In the genomic region with DNA sequence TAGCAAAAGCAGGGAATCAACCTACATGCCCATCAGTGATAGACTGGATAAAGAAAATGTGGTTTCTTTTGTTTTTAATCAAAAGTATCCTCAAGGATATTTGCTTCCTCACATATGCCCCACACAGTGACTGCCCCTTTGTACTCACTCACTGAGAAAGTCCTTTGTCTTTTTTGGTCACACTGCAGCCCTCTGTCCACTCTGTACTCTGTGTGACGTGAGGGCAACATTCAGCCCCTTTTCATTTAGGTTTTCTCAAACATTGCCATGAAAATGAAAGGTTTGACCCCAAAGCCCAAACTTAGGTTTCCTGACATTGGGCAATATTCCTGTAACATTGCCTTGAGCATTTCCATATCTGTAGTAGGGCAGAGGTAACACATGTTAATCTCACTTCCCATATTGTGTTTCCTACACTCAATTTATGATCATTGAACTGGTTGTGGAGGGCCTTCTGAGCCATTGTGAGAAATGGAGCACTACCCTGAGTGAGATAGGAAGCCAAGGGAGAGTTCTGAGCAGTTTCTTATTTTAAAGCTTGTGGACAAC, we compare ENCODE assay signal across 24 cellular contexts.
A peak's percentile ranks its signal among the peaks of the same experiment; 100 is the strongest.
DNase-seq lines count a peak whose midpoint lies in the region; ATAC-seq and TF ChIP-seq lines count a peak whose summit lies in the region.
"Had no signal": no experiment of that assay in that cellular context is flagged by ENCODE, and none has a peak within 500 bp of the region (broad histone marks: within the 10 kb centered on the region; RNA-seq: fewer than 3 reads in every experiment).

No MANE protein-coding gene starts in this region.

- DNase-seq in MV-4-11 (lab: John Stamatoyannopoulos, UW) (peak; percentile 99), SKM-1 (lab: John Stamatoyannopoulos, UW; ENCODE audit: unreplicated experiment) (peak; percentile 72), neural crest cell (ENCODE audit: low read depth, low spot score) (no peak), COLO829 (ENCODE audit: low spot score) (no peak), AG20443 (ENCODE audit: low spot score) (no peak)
- DNase-seq in activated CD4-positive, alpha-beta T cell treated with anti-CD3 and anti-CD28 coated beads, Interleukin-2, amount 10 ng/mL, durations not matched to agents 24 days and 14 days, result no peak
- DNase-seq: activated CD4-positive, alpha-beta T cell treated with anti-CD3 and anti-CD28 coated beads for 1 hour; activated CD8-positive, alpha-beta T cell treated with anti-CD3 and anti-CD28 coated beads, Interleukin-2, amount 10 ng/mL, durations not matched to agents 7 days and 5 days; activated effector memory CD4-positive, alpha-beta T cell treated with Interleukin-2 at 50 U/mL for 16 hours; activated T-cell treated with anti-CD3 and anti-CD28 coated beads for 4 hours; CD4-positive, alpha-beta memory T cell; dermis blood vessel endothelial cell; gastrocnemius medialis; GM23248; mesendoderm; NCI-H1048; NCI-H1694; occipital lobe; SJCRH30; stimulated activated naive CD4-positive, alpha-beta T cell treated with Interleukin-2 at 50 U/mL for 16 hours had no signal

- TF ChIP-seq CTCF in neural crest cell (conservative IDR thresholded peaks at IDR 0.05), result no peak

- H3K27ac Mint-ChIP-seq in neural crest cell (ENCODE audit: unreplicated experiment), result peak overlapping the region; percentile 85
- no peak overlapping the region for H3K27ac Mint-ChIP-seq in activated CD4-positive, alpha-beta T cell treated with anti-CD3 and anti-CD28 coated beads, Interleukin-2, amount 10 ng/mL, durations not matched to agents 24 days and 14 days
- H3K27ac Mint-ChIP-seq: activated CD8-positive, alpha-beta T cell treated with anti-CD3 and anti-CD28 coated beads, Interleukin-2, amount 10 ng/mL, durations not matched to agents 7 days and 5 days; CD4-positive, alpha-beta memory T cell; T-helper 1 cell treated with Interleukin-12 subunit alpha and Interleukin-12 subunit beta and Interleukin-4 antibody, amounts not matched to agents 30 μg/mL and 1 μg/mL, for 36 hours had no signal

- peaks cover 2% of the 10 kb centered on the region for H3K9me3 Mint-ChIP-seq in neural crest cell
- no peaks in the 10 kb centered on the region for H3K9me3 Mint-ChIP-seq in activated CD4-positive, alpha-beta T cell treated with anti-CD3 and anti-CD28 coated beads, Interleukin-2, amount 10 ng/mL, durations not matched to agents 24 days and 14 days
- H3K9me3 Mint-ChIP-seq: T-helper 1 cell treated with Interleukin-12 subunit alpha and Interleukin-12 subunit beta and Interleukin-4 antibody, amounts not matched to agents 30 μg/mL and 1 μg/mL, for 36 hours had no signal

- intact Hi-C loops in activated CD4-positive, alpha-beta T cell treated with anti-CD3 and anti-CD28 coated beads, Interleukin-2, amount 10 ng/mL, durations not matched to agents 24 days and 14 days (cut with micrococcal nuclease), result no loop called here

- no peak for ATAC-seq in GM18867 (IDR thresholded peaks at IDR 0.05; ENCODE audit: unreplicated experiment)
- ATAC-seq: activated CD8-positive, alpha-beta T cell treated with anti-CD3 and anti-CD28 coated beads, Interleukin-2, amount 10 ng/mL, durations not matched to agents 7 days and 5 days; gastrocnemius medialis; left lobe of liver had no signal

- H3K36me3 Mint-ChIP-seq in neural crest cell (ENCODE audit: low read depth), result peaks cover 2% of the 10 kb centered on the region
- H3K36me3 Mint-ChIP-seq in activated CD4-positive, alpha-beta T cell treated with anti-CD3 and anti-CD28 coated beads, Interleukin-2, amount 10 ng/mL, durations not matched to agents 24 days and 14 days (ENCODE audit: low read depth), result no peaks in the 10 kb centered on the region
- H3K36me3 Mint-ChIP-seq: CD4-positive, alpha-beta memory T cell had no signal

- no peak overlapping the region for H3K4me3 Mint-ChIP-seq in neural crest cell
- H3K4me3 Mint-ChIP-seq in activated CD4-positive, alpha-beta T cell treated with anti-CD3 and anti-CD28 coated beads, Interleukin-2, amount 10 ng/mL, durations not matched to agents 24 days and 14 days, result no peak overlapping the region
- H3K4me3 Mint-ChIP-seq: activated CD8-positive, alpha-beta T cell treated with anti-CD3 and anti-CD28 coated beads, Interleukin-2, amount 10 ng/mL, durations not matched to agents 7 days and 5 days; CD4-positive, alpha-beta memory T cell; central memory CD8-positive, alpha-beta T cell; T-helper 1 cell treated with Interleukin-12 subunit alpha and Interleukin-12 subunit beta and Interleukin-4 antibody, amounts not matched to agents 30 μg/mL and 1 μg/mL, for 36 hours had no signal

- peaks cover 29% of the 10 kb centered on the region for H3K4me1 Mint-ChIP-seq in neural crest cell
- no peaks in the 10 kb centered on the region for H3K4me1 Mint-ChIP-seq in activated CD4-positive, alpha-beta T cell treated with anti-CD3 and anti-CD28 coated beads, Interleukin-2, amount 10 ng/mL, durations not matched to agents 24 days and 14 days
- H3K4me1 Mint-ChIP-seq: CD4-positive, alpha-beta memory T cell; central memory CD8-positive, alpha-beta T cell had no signal

- no peaks in the 10 kb centered on the region for H3K27me3 Mint-ChIP-seq in neural crest cell (ENCODE audit: low read depth)
- H3K27me3 Mint-ChIP-seq in activated CD4-positive, alpha-beta T cell treated with anti-CD3 and anti-CD28 coated beads, Interleukin-2, amount 10 ng/mL, durations not matched to agents 24 days and 14 days, result no peaks in the 10 kb centered on the region

Comparison
In these comparisons a context has a peak if more than half of its experiments do, and no peak if none do; other contexts are left out.
1. DNase-seq: peak in MV-4-11 (single experiment) and SKM-1 (single experiment); none in neural crest cell (single experiment), COLO829 (single experiment), AG20443 (single experiment) and activated CD4-positive, alpha-beta T cell treated with anti-CD3 and anti-CD28 coated beads, Interleukin-2, amount 10 ng/mL, durations not matched to agents 24 days and 14 days (single experiment).